ENCODE assay signal across 27 cellular contexts in genomic region chr10:59063491-59063890, GRCh38.
"Had no signal": no experiment of that assay in that cellular context is flagged by ENCODE, and none has a peak within 500 bp of the region (broad histone marks: within the 10 kb centered on the region; RNA-seq: fewer than 3 reads in every experiment).

No MANE protein-coding gene starts in this region.

- H3K36me3 ChIP-seq: left lung, ovary, right atrium auricular region, right lobe of liver, suprapubic skin, tibial nerve, upper lobe of right lung had no signal

- FAIRE-seq: islet of Langerhans, kidney, urothelium cell line had no signal

- H3K36me3 Mint-ChIP-seq: immature natural killer cell; mesothelial cell of epicardium; naive B cell; natural killer cell; stimulated activated memory B cell treated with anti-CD40 and anti-IgM and Interleukin-4, amounts not matched to agents 10 μg/mL and 1 μg/mL and 100 μg/mL, for 72 hours had no signal

- ATAC-seq: left colon; left lung; natural killer cell; stimulated activated memory B cell treated with anti-CD40 and anti-IgM and Interleukin-4, amounts not matched to agents 10 μg/mL and 1 μg/mL and 100 μg/mL, for 72 hours; stimulated activated naive CD8-positive, alpha-beta T cell treated with anti-CD3 and anti-CD28 coated beads, Interleukin-15, amount 100 ng/mL, for 72 hours; upper lobe of right lung had no signal

- H3K4me3 ChIP-seq: left lung, lung, ovary, right atrium auricular region, right lobe of liver, smooth muscle cell, suprapubic skin, tibial nerve, upper lobe of right lung had no signal

- H3K4me3 Mint-ChIP-seq: immature natural killer cell; mesothelial cell of epicardium; naive B cell; natural killer cell; nephron progenitor cell; stimulated activated memory B cell treated with anti-CD40 and anti-IgM and Interleukin-4, amounts not matched to agents 10 μg/mL and 1 μg/mL and 100 μg/mL, for 72 hours; stimulated activated naive CD8-positive, alpha-beta T cell treated with anti-CD3 and anti-CD28 coated beads, Interleukin-15, amount 100 ng/mL, for 72 hours had no signal

- H3K27me3 Mint-ChIP-seq: stimulated activated memory B cell treated with anti-CD40 and anti-IgM and Interleukin-4, amounts not matched to agents 10 μg/mL and 1 μg/mL and 100 μg/mL, for 72 hours; stimulated activated naive CD8-positive, alpha-beta T cell treated with anti-CD3 and anti-CD28 coated beads, Interleukin-15, amount 100 ng/mL, for 72 hours had no signal

- H3K4me2 ChIP-seq: smooth muscle cell had no signal

- H3K27me3 ChIP-seq: left lung, ovary, right atrium auricular region, right lobe of liver, suprapubic skin, tibial nerve, upper lobe of right lung had no signal

- H3K4me1 Mint-ChIP-seq: immature natural killer cell; mesothelial cell of epicardium; naive B cell; natural killer cell; stimulated activated memory B cell treated with anti-CD40 and anti-IgM and Interleukin-4, amounts not matched to agents 10 μg/mL and 1 μg/mL and 100 μg/mL, for 72 hours; stimulated activated naive CD8-positive, alpha-beta T cell treated with anti-CD3 and anti-CD28 coated beads, Interleukin-15, amount 100 ng/mL, for 72 hours had no signal

- H3K4me1 ChIP-seq: left lung, right atrium auricular region, suprapubic skin, tibial nerve, upper lobe of right lung had no signal

- H3K9me3 ChIP-seq: left lung, ovary, right atrium auricular region, right lobe of liver, suprapubic skin, tibial nerve, upper lobe of right lung had no signal

- H3K27ac Mint-ChIP-seq: immature natural killer cell; mesothelial cell of epicardium; natural killer cell; nephron progenitor cell; progenitor cell of endocrine pancreas; stimulated activated memory B cell treated with anti-CD40 and anti-IgM and Interleukin-4, amounts not matched to agents 10 μg/mL and 1 μg/mL and 100 μg/mL, for 72 hours; stimulated activated naive CD8-positive, alpha-beta T cell treated with anti-CD3 and anti-CD28 coated beads, Interleukin-15, amount 100 ng/mL, for 72 hours had no signal

- H3K27ac ChIP-seq: left lung, ovary, right atrium auricular region, right lobe of liver, suprapubic skin, tibial nerve, upper lobe of right lung had no signal

- DNase-seq: immature natural killer cell; kidney; left colon; left lung; mesendoderm; naive B cell; natural killer cell; nephron progenitor cell; ovary; right lobe of liver; stimulated activated CD4-positive, alpha-beta T cell treated with anti-CD3 and anti-CD28 coated beads, Interleukin-1b, Interleukin-23, amount 100 ng/mL, for 48 hours; stimulated activated CD4-positive, alpha-beta T cell treated with anti-CD3 and anti-CD28 coated beads, Interleukin-2, amount 100 ng/mL, for 48 hours; stimulated activated CD4-positive, alpha-beta T cell treated with anti-CD3 and anti-CD28 coated beads, Interleukin-4, amount 100 ng/mL, for 4 hours; stimulated activated CD8-positive, alpha-beta memory T cell treated with anti-CD3 and anti-CD28 coated beads, Interleukin-4, amount 100 ng/mL, for 48 hours; stimulated activated naive CD4-positive, alpha-beta T cell treated with Interleukin-2 at 50 U/mL for 16 hours; stimulated activated naive CD8-positive, alpha-beta T cell treated with anti-CD3 and anti-CD28 coated beads, Interleukin-15, amount 100 ng/mL, for 72 hours; upper lobe of right lung had no signal
